8 cellular contexts compared by ENCODE assay signal in the genomic region with DNA sequence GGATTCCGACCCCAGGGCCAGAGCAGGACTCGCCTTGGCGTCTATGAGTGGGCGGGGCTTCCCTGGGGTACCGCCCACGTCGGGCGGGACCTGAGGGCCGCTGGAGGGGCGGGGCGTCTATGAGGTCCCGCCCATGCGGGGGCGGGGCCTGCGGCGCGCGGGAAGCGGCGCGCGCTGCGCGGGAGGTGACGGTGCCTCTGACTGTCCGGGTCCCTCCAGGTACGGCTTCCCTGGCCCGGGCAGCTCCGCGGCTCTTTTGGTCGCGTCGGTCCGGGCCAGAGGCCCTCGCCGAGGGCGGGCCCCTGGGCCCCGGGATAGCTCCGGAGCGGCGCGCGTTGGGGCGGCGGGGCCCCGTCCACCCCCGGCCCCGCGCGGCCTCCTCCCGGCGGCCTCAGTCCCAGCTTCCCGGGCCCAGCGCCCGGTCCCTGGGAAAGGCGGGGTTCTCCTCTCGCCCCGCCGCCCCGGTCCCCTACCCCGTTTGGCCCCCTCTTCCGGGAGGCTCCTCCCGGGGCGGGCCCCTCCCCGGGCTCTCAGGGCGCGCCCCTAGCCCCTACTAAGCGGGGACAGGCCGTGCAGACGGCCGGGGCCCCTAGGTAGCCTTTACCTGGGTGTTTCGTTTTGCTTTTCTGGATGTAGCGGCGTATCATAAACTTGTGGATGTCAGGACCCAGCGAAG. TPM values are rescaled to one million over a fixed set of nuclear protein-coding genes. Genes with fewer than 3 reads are reported as not detected.
DNase-seq lines count a peak whose midpoint lies in the region; ATAC-seq and TF ChIP-seq lines count a peak whose summit lies in the region.

A gene (plus strand): TSS at position 160 of the 676 bp plus-strand sequence. CDS start 745 bp downstream, outside the sequence.

- H3K27ac ChIP-seq in DND-41 (ENCODE audit: low read length) (peak within 1 kb of the TSS; percentile 79), KMS-11 (0 out of 2 replicates have a peak within 1 kb of the TSS, but pooled peaks have one; percentile 8), RWPE1 (peak within 1 kb of the TSS; percentile 83)

- H3K9me3 Mint-ChIP-seq in activated T-helper 2 cell treated with anti-CD3 and anti-CD28 coated beads, Interferon-gamma antibody, Interleukin-2, Interleukin-4, amounts not matched to agents 10 μg/mL and 5 μg/mL and 100 μg/mL, durations not matched to agents 14 hours and 24 hours and 36 hours = no peaks in the 10 kb centered on the region
- H3K9me3 Mint-ChIP-seq in neural crest cell = peaks cover 3% of the 10 kb centered on the region
- no peaks in the 10 kb centered on the region for H3K9me3 Mint-ChIP-seq in stimulated activated naive CD8-positive, alpha-beta T cell treated with anti-CD3 and anti-CD28 coated beads, Interleukin-15, Interleukin-2, amounts not matched to agents 100 ng/mL and 50 ng/mL, for 24 hours

- H3K27me3 Mint-ChIP-seq in activated T-helper 2 cell treated with anti-CD3 and anti-CD28 coated beads, Interferon-gamma antibody, Interleukin-2, Interleukin-4, amounts not matched to agents 10 μg/mL and 5 μg/mL and 100 μg/mL, durations not matched to agents 14 hours and 24 hours and 36 hours (ENCODE audit: low read depth) = no peaks in the 10 kb centered on the region
- no peaks in the 10 kb centered on the region for H3K27me3 Mint-ChIP-seq in neural crest cell (ENCODE audit: low read depth)
- no peaks in the 10 kb centered on the region for H3K27me3 Mint-ChIP-seq in stimulated activated naive CD8-positive, alpha-beta T cell treated with anti-CD3 and anti-CD28 coated beads, Interleukin-15, Interleukin-2, amounts not matched to agents 100 ng/mL and 50 ng/mL, for 24 hours

- H3K4me1 ChIP-seq in DND-41 (ENCODE audit: insufficient read depth, low read length) (peaks cover 38% of the 10 kb centered on the region), KMS-11 (ENCODE audit: low read depth, poor library complexity, severe bottlenecking) (peaks cover 9% of the 10 kb centered on the region)

- POLR2A ChIA-PET in RWPE1 (lab: Yijun Ruan, JAX; ENCODE audit: low non-redundant PET) = interaction anchor here (0.6 kb wide), 1 partner anchor 325 kb away, joined by 3 read pairs; a partner anchor contains a TSS

- H3K27ac Mint-ChIP-seq in activated T-helper 2 cell treated with anti-CD3 and anti-CD28 coated beads, Interferon-gamma antibody, Interleukin-2, Interleukin-4, amounts not matched to agents 10 μg/mL and 5 μg/mL and 100 μg/mL, durations not matched to agents 14 hours and 24 hours and 36 hours = peak within 1 kb of the TSS; percentile 53
- no peak within 1 kb of the TSS for H3K27ac Mint-ChIP-seq in neural crest cell (ENCODE audit: unreplicated experiment)
- peak within 1 kb of the TSS; percentile 56 for H3K27ac Mint-ChIP-seq in stimulated activated naive CD8-positive, alpha-beta T cell treated with anti-CD3 and anti-CD28 coated beads, Interleukin-15, Interleukin-2, amounts not matched to agents 100 ng/mL and 50 ng/mL, for 24 hours

- H4K20me1 ChIP-seq in DND-41 (ENCODE audit: insufficient read depth, low read length) (peaks cover 5% of the 10 kb centered on the region; the same call in 1 of the 2 replicates), KMS-11 (ENCODE audit: insufficient read depth) (no peaks in the 10 kb centered on the region)

- intact Hi-C loops in activated T-helper 2 cell treated with anti-CD3 and anti-CD28 coated beads, Interferon-gamma antibody, Interleukin-2, Interleukin-4, amounts not matched to agents 10 μg/mL and 5 μg/mL and 100 μg/mL, durations not matched to agents 14 hours and 24 hours and 36 hours (cut with micrococcal nuclease) = loop anchor here (5.0 kb wide), 1 partner anchor 228 kb away; a partner anchor contains a TSS

- H3K4me1 Mint-ChIP-seq in activated T-helper 2 cell treated with anti-CD3 and anti-CD28 coated beads, Interferon-gamma antibody, Interleukin-2, Interleukin-4, amounts not matched to agents 10 μg/mL and 5 μg/mL and 100 μg/mL, durations not matched to agents 14 hours and 24 hours and 36 hours (ENCODE audit: low read depth) = peaks cover 24% of the 10 kb centered on the region
- peaks cover 42% of the 10 kb centered on the region for H3K4me1 Mint-ChIP-seq in neural crest cell
- H3K4me1 Mint-ChIP-seq in stimulated activated naive CD8-positive, alpha-beta T cell treated with anti-CD3 and anti-CD28 coated beads, Interleukin-15, Interleukin-2, amounts not matched to agents 100 ng/mL and 50 ng/mL, for 24 hours (ENCODE audit: low read depth) = peaks cover 12% of the 10 kb centered on the region

- ATAC-seq in DND-41 (ENCODE audit: insufficient read depth, low read depth) (peak; percentile 94), GM21717 (IDR thresholded peaks at IDR 0.05; ENCODE audit: unreplicated experiment) (peak; percentile 73)

- H3K4me2 ChIP-seq in DND-41 (ENCODE audit: insufficient read depth, low read length) (peak within 1 kb of the TSS; percentile 84), KMS-11 (peak within 1 kb of the TSS; percentile 47; the same call in 1 of the 2 replicates)

- H3K9ac ChIP-seq in DND-41 (ENCODE audit: low read depth, low read length) (peak within 1 kb of the TSS; percentile 78), KMS-11 (peak within 1 kb of the TSS; percentile 70)

- CTCF ChIA-PET in RWPE1 (lab: Yijun Ruan, JAX) = interaction anchor here (0.7 kb wide), 1 partner anchor 1117 kb away, joined by 3 read pairs; no protein-coding TSS in a partner anchor

- DNase-seq in DND-41 (peak; percentile 80), RWPE1 (ENCODE audit: low spot score) (peak; percentile 93), fibroblast of the aortic adventitia (ENCODE audit: low read depth) (peak; percentile 61), neural crest cell (ENCODE audit: low read depth, low spot score) (peak; percentile 91)
- peak; percentile 83 for DNase-seq in activated T-helper 2 cell treated with anti-CD3 and anti-CD28 coated beads, Interferon-gamma antibody, Interleukin-2, Interleukin-4, amounts not matched to agents 10 μg/mL and 5 μg/mL and 100 μg/mL, durations not matched to agents 14 hours and 24 hours and 36 hours (ENCODE audit: low spot score)

- H3K79me2 ChIP-seq in DND-41 (ENCODE audit: insufficient read depth, low read length) (peaks cover 38% of the 10 kb centered on the region), KMS-11 (ENCODE audit: insufficient read depth, low read depth) (no peaks in the 10 kb centered on the region)

- H2AFZ ChIP-seq in DND-41 (ENCODE audit: low read depth, low read length) (peak within 1 kb of the TSS; percentile 82), KMS-11 (ENCODE audit: low read depth) (peak within 1 kb of the TSS; percentile 62)

- H3K4me3 ChIP-seq in DND-41 (ENCODE audit: low read depth in 1 of 2, low read length in 2 of 2) (peak within 1 kb of the TSS; percentile 89 to 96), KMS-11 (IDR thresholded peaks at IDR 0.05; ENCODE audit: insufficient read depth, low read depth, low read length) (no peak within 1 kb of the TSS), fibroblast of the aortic adventitia (ENCODE audit: low read depth, low read length) (peak within 1 kb of the TSS; percentile 72)

- H3K36me3 ChIP-seq in DND-41 (ENCODE audit: insufficient read depth, low read length) (peaks cover 42% of the 10 kb centered on the region), KMS-11 (ENCODE audit: insufficient read depth) (no peaks in the 10 kb centered on the region)

- H3K27me3 ChIP-seq in DND-41 (ENCODE audit: insufficient read depth, low read length, poor library complexity) (no peaks in the 10 kb centered on the region), KMS-11 (ENCODE audit: insufficient read depth, low read depth) (no peaks in the 10 kb centered on the region)

- H3K4me3 Mint-ChIP-seq in activated T-helper 2 cell treated with anti-CD3 and anti-CD28 coated beads, Interferon-gamma antibody, Interleukin-2, Interleukin-4, amounts not matched to agents 10 μg/mL and 5 μg/mL and 100 μg/mL, durations not matched to agents 14 hours and 24 hours and 36 hours (ENCODE audit: low read depth) = peak within 1 kb of the TSS; percentile 82
- peak within 1 kb of the TSS; percentile 90 for H3K4me3 Mint-ChIP-seq in neural crest cell
- H3K4me3 Mint-ChIP-seq in stimulated activated naive CD8-positive, alpha-beta T cell treated with anti-CD3 and anti-CD28 coated beads, Interleukin-15, Interleukin-2, amounts not matched to agents 100 ng/mL and 50 ng/mL, for 24 hours = peak within 1 kb of the TSS; percentile 85

- peaks cover 25% of the 10 kb centered on the region for H3K36me3 Mint-ChIP-seq in activated T-helper 2 cell treated with anti-CD3 and anti-CD28 coated beads, Interferon-gamma antibody, Interleukin-2, Interleukin-4, amounts not matched to agents 10 μg/mL and 5 μg/mL and 100 μg/mL, durations not matched to agents 14 hours and 24 hours and 36 hours (ENCODE audit: low read depth)
- H3K36me3 Mint-ChIP-seq in neural crest cell (ENCODE audit: low read depth) = peaks cover 15% of the 10 kb centered on the region
- H3K36me3 Mint-ChIP-seq in stimulated activated naive CD8-positive, alpha-beta T cell treated with anti-CD3 and anti-CD28 coated beads, Interleukin-15, Interleukin-2, amounts not matched to agents 100 ng/mL and 50 ng/mL, for 24 hours (ENCODE audit: low read depth) = peaks cover 28% of the 10 kb centered on the region

- H3K9me3 ChIP-seq in DND-41 (ENCODE audit: insufficient read depth, low read length, severe bottlenecking) = no peaks in the 10 kb centered on the region

- TF ChIP-seq CTCF in DND-41 (IDR thresholded peaks at IDR 0.05; ENCODE audit: borderline replicate concordance, extremely low read depth, low read length, poor library complexity, severe bottlenecking) = no peak
- TF ChIP-seq CTCF in KMS-11 (conservative IDR thresholded peaks at IDR 0.05; ENCODE audit: low read depth, low read length) = no peak
- TF ChIP-seq CTCF in RWPE1 (conservative IDR thresholded peaks at IDR 0.05; ENCODE audit: low read depth) = no peak
- no peak for TF ChIP-seq CTCF in fibroblast of the aortic adventitia (IDR thresholded peaks at IDR 0.05; ENCODE audit: insufficient read depth, low read length)
- no peak for TF ChIP-seq CTCF in neural crest cell (conservative IDR thresholded peaks at IDR 0.05)

RNA-seq across cellular contexts. Expression of the gene that starts here (rescaled TPM):
- total RNA-seq in activated T-helper 2 cell treated with anti-CD3 and anti-CD28 coated beads, Interferon-gamma antibody, Interleukin-2, Interleukin-4, amounts not matched to agents 10 μg/mL and 5 μg/mL and 100 μg/mL, durations not matched to agents 14 hours and 24 hours and 36 hours = 34.2 and 35.8 TPM in 2 replicates
- total RNA-seq in fibroblast of the aortic adventitia (ENCODE audit: low replicate concordance) = 0.49 and 7.8 TPM in 2 replicates
- total RNA-seq in neural crest cell = 30.3 and 32.3 TPM in 2 replicates

Comparison
In these comparisons a context has a peak if more than half of its experiments do, and no peak if none do; other contexts are left out.
1. H3K27ac ChIP-seq: peak in every context shown above with its lines; median percentile 83 in RWPE1; 79 in DND-41; 8 in KMS-11.